In the genomic region with DNA sequence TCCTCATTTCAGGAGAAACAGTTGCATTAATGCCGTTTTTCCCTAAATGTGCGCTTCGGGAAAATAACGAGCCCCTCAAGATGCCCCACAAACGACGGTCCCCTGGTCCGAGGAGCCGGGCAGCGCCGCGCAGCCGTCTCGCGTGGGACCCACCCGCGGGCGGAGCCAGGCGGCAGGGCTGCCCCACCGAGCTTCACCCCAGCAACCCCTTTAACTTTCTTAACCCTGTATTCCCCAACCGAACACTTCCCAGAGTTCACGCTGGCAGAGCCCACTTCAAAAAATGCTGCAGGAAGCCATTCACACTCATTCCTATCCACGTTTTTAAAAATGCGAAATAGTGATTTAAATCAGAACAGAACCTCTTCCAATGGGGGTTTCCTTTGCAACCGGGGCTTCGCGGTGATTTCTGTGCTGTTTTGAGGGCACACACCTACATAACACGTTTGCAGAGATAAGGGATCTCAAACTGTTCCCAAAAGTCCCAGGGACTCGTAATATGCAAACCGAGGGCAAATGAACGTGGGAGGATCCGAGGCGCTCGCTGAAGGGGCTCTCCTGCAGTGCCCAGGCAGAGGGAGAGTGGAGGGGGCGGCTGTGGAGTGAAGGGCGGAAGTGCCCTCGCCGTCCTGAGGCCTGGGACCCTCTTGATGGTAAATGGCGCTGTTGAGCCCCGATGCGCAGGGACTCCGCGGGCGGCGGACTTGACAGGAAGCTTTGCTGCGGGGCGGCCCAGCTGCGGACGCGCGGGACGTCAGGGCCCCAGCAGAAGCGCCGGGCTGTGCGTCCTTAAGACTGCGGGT, we compare ENCODE assay signal across 8 cellular contexts.
A peak's percentile ranks its signal among the peaks of the same experiment; 100 is the strongest.
DNase-seq lines count a peak whose midpoint lies in the region; ATAC-seq and TF ChIP-seq lines count a peak whose summit lies in the region.

No MANE protein-coding gene starts in this region.

- TF ChIP-seq CTCF in GM12874 (IDR thresholded peaks at IDR 0.05; ENCODE audit: insufficient read depth, low read depth, low read length), result peak; percentile 39
- TF ChIP-seq CTCF in GM23338 (conservative IDR thresholded peaks at IDR 0.05; ENCODE audit: low read depth in 2 of 2), result peak; percentile 29 to 44; a peak in 2 of 4 replicates
- no peak for TF ChIP-seq CTCF in activated B cell treated with CpG ODN at 0.5 μM for 24 hours (IDR thresholded peaks at IDR 0.05)

- peak overlapping the region; percentile 90 for H3K4me3 Mint-ChIP-seq in GM23338
- peak overlapping the region; percentile 83 for H3K4me3 Mint-ChIP-seq in activated B cell treated with CpG ODN at 0.5 μM for 24 hours
- H3K4me3 Mint-ChIP-seq in memory B cell, result peak overlapping the region; percentile 91
- peak overlapping the region; percentile 75 for H3K4me3 Mint-ChIP-seq in stimulated activated effector memory CD8-positive, alpha-beta T cell treated with anti-CD3 and anti-CD28 coated beads, Interleukin-12 subunit alpha, Interleukin-12 subunit beta, amount 100 ng/mL, for 72 hours

- ATAC-seq in GM23338, result peak; percentile 99
- ATAC-seq in activated B cell treated with CpG ODN at 0.5 μM for 24 hours (ENCODE audit: low read depth), result peak; percentile 90
- ATAC-seq in memory B cell (ENCODE audit: low read depth), result peak; percentile 84
- peak; percentile 90 for ATAC-seq in stimulated activated effector memory CD8-positive, alpha-beta T cell treated with anti-CD3 and anti-CD28 coated beads, Interleukin-12 subunit alpha, Interleukin-12 subunit beta, amount 100 ng/mL, for 72 hours

- H3K4me2 ChIP-seq in GM23338, result peak overlapping the region; percentile 97

- no peaks in the 10 kb centered on the region for H3K36me3 ChIP-seq in GM23338 (ENCODE audit: insufficient read depth)

- no peaks in the 10 kb centered on the region for H3K4me1 ChIP-seq in GM23338 (ENCODE audit: insufficient read depth)

- H3K4me1 Mint-ChIP-seq in GM23338 (peaks cover 3% of the 10 kb centered on the region; the same call in 2 of the 3 replicates), activated B cell treated with CpG ODN at 0.5 μM for 24 hours (peaks cover 9% of the 10 kb centered on the region), memory B cell (peaks cover 7% of the 10 kb centered on the region)
- H3K4me1 Mint-ChIP-seq in stimulated activated effector memory CD8-positive, alpha-beta T cell treated with anti-CD3 and anti-CD28 coated beads, Interleukin-12 subunit alpha, Interleukin-12 subunit beta, amount 100 ng/mL, for 72 hours, result peaks cover 9% of the 10 kb centered on the region

- H3K9me3 Mint-ChIP-seq in GM23338, result no peaks in the 10 kb centered on the region
- no peaks in the 10 kb centered on the region for H3K9me3 Mint-ChIP-seq in activated B cell treated with CpG ODN at 0.5 μM for 24 hours
- H3K9me3 Mint-ChIP-seq in memory B cell, result no peaks in the 10 kb centered on the region
- H3K9me3 Mint-ChIP-seq in stimulated activated effector memory CD8-positive, alpha-beta T cell treated with anti-CD3 and anti-CD28 coated beads, Interleukin-12 subunit alpha, Interleukin-12 subunit beta, amount 100 ng/mL, for 72 hours, result no peaks in the 10 kb centered on the region

- no peaks in the 10 kb centered on the region for H3K9me2 ChIP-seq in GM23338 (ENCODE audit: insufficient read depth)

- peak; percentile 93 for DNase-seq in GM23338 (ENCODE audit: low spot score)
- DNase-seq in LHCN-M2 (ENCODE audit: low read depth), result peak; percentile 17
- DNase-seq in activated B cell treated with CpG ODN at 0.5 μM for 24 hours, result peak; percentile 36
- DNase-seq in ecto neural progenitor cell (ENCODE audit: low spot score), result peak; percentile 86
- DNase-seq in memory B cell (ENCODE audit: low spot score in 2 of 2), result peak; percentile 6 to 36
- DNase-seq in stimulated activated effector memory CD8-positive, alpha-beta T cell treated with anti-CD3 and anti-CD28 coated beads, Interleukin-12 subunit alpha, Interleukin-12 subunit beta, amount 100 ng/mL, for 72 hours (ENCODE audit: low spot score in 2 of 2), result peak in 1 of 2 donors; percentile 60
- DNase-seq in NCI-H446 treated with DMSO at 0.1 percent for 48 hours (lab: John Stamatoyannopoulos, UW), result no peak

- CTCF ChIA-PET in activated B cell treated with CpG ODN at 0.5 μM for 24 hours (lab: Charles Lee), result no interaction called here

- H3K27me3 Mint-ChIP-seq in GM23338 (ENCODE audit: insufficient read depth, low read depth, poor library complexity) (peaks cover 6% of the 10 kb centered on the region), activated B cell treated with CpG ODN at 0.5 μM for 24 hours (peaks cover 18% of the 10 kb centered on the region), memory B cell (peaks cover 10% of the 10 kb centered on the region)

- no peak overlapping the region for H3K27ac ChIP-seq in GM23338 (ENCODE audit: low read depth)

- H2AFZ ChIP-seq in GM23338, result peak overlapping the region; percentile 99

- intact Hi-C loops in activated B cell treated with CpG ODN at 0.5 μM for 24 hours (cut with micrococcal nuclease), result no loop called here

- H3K36me3 Mint-ChIP-seq in GM23338 (ENCODE audit: low read depth) (no peaks in the 10 kb centered on the region), activated B cell treated with CpG ODN at 0.5 μM for 24 hours (ENCODE audit: low read depth) (no peaks in the 10 kb centered on the region), memory B cell (no peaks in the 10 kb centered on the region)
- H3K36me3 Mint-ChIP-seq in stimulated activated effector memory CD8-positive, alpha-beta T cell treated with anti-CD3 and anti-CD28 coated beads, Interleukin-12 subunit alpha, Interleukin-12 subunit beta, amount 100 ng/mL, for 72 hours, result no peaks in the 10 kb centered on the region

- H3K27me3 ChIP-seq in GM23338 (ENCODE audit: insufficient read depth), result no peaks in the 10 kb centered on the region

- H3K27ac Mint-ChIP-seq in GM23338 (peak overlapping the region; percentile 50; the same call in 1 of the 2 replicates), activated B cell treated with CpG ODN at 0.5 μM for 24 hours (peak overlapping the region; percentile 36), memory B cell (no peak overlapping the region)
- H3K27ac Mint-ChIP-seq in stimulated activated effector memory CD8-positive, alpha-beta T cell treated with anti-CD3 and anti-CD28 coated beads, Interleukin-12 subunit alpha, Interleukin-12 subunit beta, amount 100 ng/mL, for 72 hours, result no peak overlapping the region

- POLR2A ChIA-PET in activated B cell treated with CpG ODN at 0.5 μM for 24 hours (lab: Charles Lee), result interaction anchor here (0.7 kb wide), 2 partner anchors 277 to 713 kb away, joined by 3 read pairs; no protein-coding TSS in a partner anchor

- H3F3A ChIP-seq in GM23338 (replicated peaks; ENCODE audit: low read depth), result no peaks in the 10 kb centered on the region

- H3K4me3 ChIP-seq in GM23338, result peak overlapping the region; percentile 94

- H4K20me1 ChIP-seq in GM23338 (replicated peaks; ENCODE audit: insufficient read depth), result no peaks in the 10 kb centered on the region

- H3K79me2 ChIP-seq in GM23338 (replicated peaks; ENCODE audit: insufficient read depth), result no peaks in the 10 kb centered on the region

TF ChIP-seq in GM23338, 12 proteins besides CTCF, POLR2A, EP300 and RAD21:
- TF ChIP-seq POLR2AphosphoS5 (IDR thresholded peaks at IDR 0.05; ENCODE audit: low read depth) (peak; percentile 37), ZNF331 (CRISPR knock-in tag; IDR thresholded peaks at IDR 0.05; ENCODE audit: low read depth) (no peak), CREB1 (CRISPR knock-in tag; IDR thresholded peaks at IDR 0.05; ENCODE audit: low read depth) (0 out of 2 replicates have a peak, but pooled peaks have one; percentile 49)
TF ChIP-seq in GM23338: peak in this region for 2.

Comparison
In these comparisons a context has a peak if more than half of its experiments do, and no peak if none do; other contexts are left out.
1. H3K27ac Mint-ChIP-seq: peak in GM23338 (single experiment) and activated B cell treated with CpG ODN at 0.5 μM for 24 hours (single experiment); none in memory B cell (single experiment) and stimulated activated effector memory CD8-positive, alpha-beta T cell treated with anti-CD3 and anti-CD28 coated beads, Interleukin-12 subunit alpha, Interleukin-12 subunit beta, amount 100 ng/mL, for 72 hours (single experiment).
2. Peak in every context shown above with its lines, with median percentiles within 50 percentile points of each other: ATAC-seq and H3K4me3 Mint-ChIP-seq.